1 cellular context compared by ENCODE assay signal in genomic region chr1:161727343-161727924, GRCh38.
TF ChIP-seq lines count a peak whose summit lies in the region.

No MANE protein-coding gene starts in this region.

TF ChIP-seq in WTC11, 78 proteins besides CTCF, POLR2A, EP300 and RAD21 (continued from another document):
- TF ChIP-seq MLX (CRISPR knock-in tag; IDR thresholded peaks at IDR 0.05) (no peak), ZNF317 (CRISPR knock-in tag; IDR thresholded peaks at IDR 0.05; ENCODE audit: borderline replicate concordance, low read depth) (no peak), PRDM15 (CRISPR knock-in tag; IDR thresholded peaks at IDR 0.05) (no peak), MAX (CRISPR knock-in tag; IDR thresholded peaks at IDR 0.05) (peak; percentile 43; the same call in 1 of the 2 replicates), TCF7 (CRISPR knock-in tag; IDR thresholded peaks at IDR 0.05; ENCODE audit: low read depth) (no peak), ZNF138 (CRISPR knock-in tag; conservative IDR thresholded peaks at IDR 0.05) (no peak), ZNF671 (CRISPR knock-in tag; IDR thresholded peaks at IDR 0.05) (no peak)
